ENCODE assay signal across 26 cellular contexts in genomic region chr18:77376733-77377094, GRCh38.
"Had no signal": no experiment of that assay in that cellular context is flagged by ENCODE, and none has a peak within 500 bp of the region (broad histone marks: within the 10 kb centered on the region; RNA-seq: fewer than 3 reads in every experiment).

No MANE protein-coding gene starts in this region.

- H3K27ac Mint-ChIP-seq: naive thymus-derived CD8-positive, alpha-beta T cell; nephron; stimulated activated effector memory CD8-positive, alpha-beta T cell treated with anti-CD3 and anti-CD28 coated beads, Interleukin-12 subunit alpha, Interleukin-12 subunit beta, amount 100 ng/mL, for 72 hours; stimulated activated naive CD8-positive, alpha-beta T cell treated with anti-CD3 and anti-CD28 coated beads, Interleukin-15, Interleukin-2, amounts not matched to agents 100 ng/mL and 50 ng/mL, for 24 hours had no signal

- DNase-seq: kidney; left lung; lower lobe of right lung; mammary epithelial cell; mesenchymal stem cell; naive thymus-derived CD8-positive, alpha-beta T cell; nucleus accumbens; retina; right cardiac atrium; stimulated activated CD4-positive, alpha-beta T cell treated with anti-CD3 and anti-CD28 coated beads, Interleukin-12 subunit alpha, Interleukin-12 subunit beta, amount 100 ng/mL, for 4 hours; stimulated activated CD4-positive, alpha-beta T cell treated with anti-CD3 and anti-CD28 coated beads, Interleukin-15, amount 100 ng/mL, for 24 hours; stimulated activated CD4-positive, alpha-beta T cell treated with anti-CD3 and anti-CD28 coated beads, Interleukin-2, amount 100 ng/mL, for 24 hours; stimulated activated CD4-positive, alpha-beta T cell treated with anti-CD3 and anti-CD28 coated beads, Interleukin-4, amount 100 ng/mL, for 1 hour; stimulated activated naive CD4-positive, alpha-beta T cell; tibial artery; trophoblast cell; upper lobe of right lung had no signal

- H3K4me3 Mint-ChIP-seq: naive thymus-derived CD8-positive, alpha-beta T cell; nephron; neural crest cell; stimulated activated effector memory CD8-positive, alpha-beta T cell treated with anti-CD3 and anti-CD28 coated beads, Interleukin-12 subunit alpha, Interleukin-12 subunit beta, amount 100 ng/mL, for 72 hours; stimulated activated naive CD8-positive, alpha-beta T cell treated with anti-CD3 and anti-CD28 coated beads, Interleukin-15, Interleukin-2, amounts not matched to agents 100 ng/mL and 50 ng/mL, for 24 hours had no signal

- FAIRE-seq: kidney, pancreas, urothelium cell line had no signal

- ATAC-seq: left lung; lower lobe of right lung; naive thymus-derived CD8-positive, alpha-beta T cell; right cardiac atrium; sciatic nerve; stimulated activated effector memory CD8-positive, alpha-beta T cell treated with anti-CD3 and anti-CD28 coated beads, Interleukin-12 subunit alpha, Interleukin-12 subunit beta, amount 100 ng/mL, for 72 hours had no signal

- H3K9me3 Mint-ChIP-seq: naive thymus-derived CD8-positive, alpha-beta T cell; nephron; neural crest cell; stimulated activated effector memory CD8-positive, alpha-beta T cell treated with anti-CD3 and anti-CD28 coated beads, Interleukin-12 subunit alpha, Interleukin-12 subunit beta, amount 100 ng/mL, for 72 hours; stimulated activated naive CD8-positive, alpha-beta T cell treated with anti-CD3 and anti-CD28 coated beads, Interleukin-15, Interleukin-2, amounts not matched to agents 100 ng/mL and 50 ng/mL, for 24 hours had no signal

- H3K36me3 Mint-ChIP-seq: naive thymus-derived CD8-positive, alpha-beta T cell; stimulated activated effector memory CD8-positive, alpha-beta T cell treated with anti-CD3 and anti-CD28 coated beads, Interleukin-12 subunit alpha, Interleukin-12 subunit beta, amount 100 ng/mL, for 72 hours had no signal

- H3K9me3 ChIP-seq: left lung, lower lobe of right lung, pancreas, prostate gland, thoracic aorta, tibial artery, upper lobe of right lung had no signal

- H3K4me1 Mint-ChIP-seq: naive thymus-derived CD8-positive, alpha-beta T cell; stimulated activated effector memory CD8-positive, alpha-beta T cell treated with anti-CD3 and anti-CD28 coated beads, Interleukin-12 subunit alpha, Interleukin-12 subunit beta, amount 100 ng/mL, for 72 hours had no signal
